ENCODE assay signal across 8 cellular contexts in the genomic region with DNA sequence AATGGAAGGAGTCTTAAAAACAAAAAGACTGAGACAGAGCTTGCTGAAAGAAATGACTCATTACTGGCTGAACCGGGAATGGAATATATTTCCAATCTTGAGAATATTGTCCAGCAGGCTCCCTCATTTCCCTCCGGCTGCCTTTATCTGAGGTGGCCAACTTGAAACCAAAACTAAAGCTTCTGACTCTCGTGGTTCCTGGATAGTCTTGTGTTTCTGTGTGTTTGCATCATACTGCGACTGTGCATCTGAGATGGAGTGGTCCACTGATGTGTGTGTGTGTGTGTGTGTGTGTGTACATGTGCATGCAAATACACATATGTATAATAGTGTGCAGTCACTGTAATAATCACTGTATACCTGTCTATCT.
DNase-seq lines count a peak whose midpoint lies in the region; ATAC-seq and TF ChIP-seq lines count a peak whose summit lies in the region.

No MANE protein-coding gene starts in this region.

- no peak overlapping the region for H3K27ac Mint-ChIP-seq in activated CD8-positive, alpha-beta T cell treated with anti-CD3 and anti-CD28 coated beads, Interleukin-2, amount 10 ng/mL, durations not matched to agents 7 days and 5 days

- H3K27me3 Mint-ChIP-seq in activated CD8-positive, alpha-beta T cell treated with anti-CD3 and anti-CD28 coated beads, Interleukin-2, amount 10 ng/mL, durations not matched to agents 7 days and 5 days (ENCODE audit: low read depth), result peaks cover 7% of the 10 kb centered on the region

- H3K4me3 Mint-ChIP-seq in activated CD8-positive, alpha-beta T cell treated with anti-CD3 and anti-CD28 coated beads, Interleukin-2, amount 10 ng/mL, durations not matched to agents 7 days and 5 days, result no peak overlapping the region

- DNase-seq in stimulated activated CD4-positive, alpha-beta T cell treated with anti-CD3 and anti-CD28 coated beads, Interleukin-1b, Interleukin-23, amount 100 ng/mL, for 48 hours, result peak; percentile 4
- DNase-seq in stimulated activated CD4-positive, alpha-beta T cell treated with anti-CD3 and anti-CD28 coated beads, Interleukin-4, amount 100 ng/mL, for 24 hours, result no peak
- DNase-seq in activated CD8-positive, alpha-beta T cell treated with anti-CD3 and anti-CD28 coated beads, Interleukin-2, amount 10 ng/mL, durations not matched to agents 7 days and 5 days, result peak; percentile 19
- DNase-seq in left ventricle myocardium inferior (no peak), aorta (no peak), occipital lobe (lab: John Stamatoyannopoulos, UW) (no peak), NCI-H2171 (lab: John Stamatoyannopoulos, UW) (no peak), cerebellum (ENCODE audit: low spot score) (no peak)

- no peaks in the 10 kb centered on the region for H3K36me3 ChIP-seq in left ventricle myocardium inferior
- no peaks in the 10 kb centered on the region for H3K36me3 ChIP-seq in aorta (ENCODE audit: control insufficient read depth in 1 of 2, insufficient read depth in 2 of 2, low read length in 1 of 2)

- H3K4me1 ChIP-seq in left ventricle myocardium inferior (peaks cover 14% of the 10 kb centered on the region), aorta (ENCODE audit: control insufficient read depth in 1 of 2, insufficient read depth in 2 of 2, low read length in 2 of 2) (peaks cover 4% of the 10 kb centered on the region in 2 donors)

- intact Hi-C loops in left ventricle myocardium inferior (cut with micrococcal nuclease) (loop anchor here (5.0 kb wide), 1 partner anchor 54 kb away; no protein-coding TSS in a partner anchor), aorta (cut with DNase I) (loop anchor here (2.0 to 10.0 kb wide), 5 partner anchors 96 to 347 kb away; a partner anchor contains a TSS)

- no peak for ATAC-seq in activated CD8-positive, alpha-beta T cell treated with anti-CD3 and anti-CD28 coated beads, Interleukin-2, amount 10 ng/mL, durations not matched to agents 7 days and 5 days
- ATAC-seq in aorta (ENCODE audit: low FRiP score), result peak; percentile 69

- H3K9me3 ChIP-seq in left ventricle myocardium inferior (replicated peaks) (no peaks in the 10 kb centered on the region), aorta (ENCODE audit: control insufficient read depth, low read length) (no peaks in the 10 kb centered on the region)

- H3K36me3 Mint-ChIP-seq in activated CD8-positive, alpha-beta T cell treated with anti-CD3 and anti-CD28 coated beads, Interleukin-2, amount 10 ng/mL, durations not matched to agents 7 days and 5 days (ENCODE audit: low read depth), result no peaks in the 10 kb centered on the region

- 5 to 32% methylated on average over 4 of the region's 4 CpGs for WGBS in aorta, 2 donors

- no peak overlapping the region for H3K4me3 ChIP-seq in left ventricle myocardium inferior
- H3K4me3 ChIP-seq in aorta (ENCODE audit: low read length in 2 of 2), result peak overlapping the region; percentile 5 to 59

- H3K27ac ChIP-seq in left ventricle myocardium inferior (replicated peaks) (peak overlapping the region; percentile 34), aorta (ENCODE audit: low read depth in 1 of 2, low read length in 2 of 2) (peak overlapping the region; percentile 22 to 71)

- H3K9me3 Mint-ChIP-seq in activated CD8-positive, alpha-beta T cell treated with anti-CD3 and anti-CD28 coated beads, Interleukin-2, amount 10 ng/mL, durations not matched to agents 7 days and 5 days (ENCODE audit: insufficient read depth), result no peaks in the 10 kb centered on the region

- peaks cover 9% of the 10 kb centered on the region for H3K4me1 Mint-ChIP-seq in activated CD8-positive, alpha-beta T cell treated with anti-CD3 and anti-CD28 coated beads, Interleukin-2, amount 10 ng/mL, durations not matched to agents 7 days and 5 days (ENCODE audit: low read depth)

- CTCF ChIA-PET in activated CD8-positive, alpha-beta T cell treated with anti-CD3 and anti-CD28 coated beads, Interleukin-2, amount 10 ng/mL, durations not matched to agents 7 days and 5 days (lab: Charles Lee), result interaction anchor here (0.6 to 2.7 kb wide), 13 partner anchors 10 to 767 kb away, joined by 3 to 9 read pairs (median 3); no protein-coding TSS in a partner anchor

- POLR2A ChIA-PET in activated CD8-positive, alpha-beta T cell treated with anti-CD3 and anti-CD28 coated beads, Interleukin-2, amount 10 ng/mL, durations not matched to agents 7 days and 5 days (lab: Charles Lee), result no interaction called here

- H3K27me3 ChIP-seq in left ventricle myocardium inferior (ENCODE audit: low read depth) (no peaks in the 10 kb centered on the region), aorta (ENCODE audit: control insufficient read depth in 1 of 2, insufficient read depth in 2 of 2, low read length in 1 of 2) (no peaks in the 10 kb centered on the region)

- no peak for TF ChIP-seq CTCF in left ventricle myocardium inferior (IDR thresholded peaks at IDR 0.05; ENCODE audit: borderline replicate concordance)

Comparison
In these comparisons a context has a peak if more than half of its experiments do, and no peak if none do; other contexts are left out.
1. DNase-seq: peak in stimulated activated CD4-positive, alpha-beta T cell treated with anti-CD3 and anti-CD28 coated beads, Interleukin-1b, Interleukin-23, amount 100 ng/mL, for 48 hours (single experiment) and activated CD8-positive, alpha-beta T cell treated with anti-CD3 and anti-CD28 coated beads, Interleukin-2, amount 10 ng/mL, durations not matched to agents 7 days and 5 days (single experiment); none in stimulated activated CD4-positive, alpha-beta T cell treated with anti-CD3 and anti-CD28 coated beads, Interleukin-4, amount 100 ng/mL, for 24 hours (single experiment), left ventricle myocardium inferior (single experiment), aorta (0 of 2), occipital lobe (single experiment), NCI-H2171 (single experiment) and cerebellum (single experiment).